In the genomic region with DNA sequence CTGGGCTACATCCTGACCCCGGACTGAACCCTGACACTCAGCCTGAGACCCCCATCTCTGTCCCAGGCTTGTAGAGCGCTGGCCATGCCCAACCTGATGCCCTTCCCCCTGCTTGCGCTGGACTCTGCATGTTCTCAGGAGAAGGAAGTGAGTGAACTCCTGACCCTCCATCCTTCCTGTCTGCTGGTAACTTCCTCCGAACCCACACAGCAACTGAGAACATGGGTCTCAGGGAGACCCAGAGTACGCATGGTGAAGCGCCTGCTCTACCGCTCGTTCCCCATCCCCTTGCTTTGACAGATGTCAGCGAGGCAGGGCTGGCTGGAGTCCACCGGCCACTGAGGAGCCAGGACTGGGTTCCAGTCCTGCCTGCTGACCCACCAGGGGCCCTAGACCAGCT, we compare ENCODE assay signal across 9 cellular contexts. TPM values are rescaled to one million over a fixed set of nuclear protein-coding genes. Genes with fewer than 3 reads are reported as not detected.
DNase-seq lines count a peak whose midpoint lies in the region; ATAC-seq and TF ChIP-seq lines count a peak whose summit lies in the region.
"Had no signal": no experiment of that assay in that cellular context is flagged by ENCODE, and none has a peak within 500 bp of the region (broad histone marks: within the 10 kb centered on the region; RNA-seq: fewer than 3 reads in every experiment).

No MANE protein-coding gene starts in this region.

- H3K27me3 Mint-ChIP-seq in activated naive CD8-positive, alpha-beta T cell: no peaks in the 10 kb centered on the region
- H3K27me3 Mint-ChIP-seq in activated naive CD8-positive, alpha-beta T cell treated with anti-CD3 and anti-CD28 coated beads, Interleukin-2, amount 50 U/mL, for 24 hours: no peaks in the 10 kb centered on the region
- H3K27me3 Mint-ChIP-seq in progenitor cell of endocrine pancreas: peaks cover 28% of the 10 kb centered on the region

- H3K36me3 Mint-ChIP-seq in activated naive CD8-positive, alpha-beta T cell: no peaks in the 10 kb centered on the region
- no peaks in the 10 kb centered on the region for H3K36me3 Mint-ChIP-seq in activated naive CD8-positive, alpha-beta T cell treated with anti-CD3 and anti-CD28 coated beads, Interleukin-2, amount 50 U/mL, for 24 hours (ENCODE audit: low read depth)
- H3K36me3 Mint-ChIP-seq in progenitor cell of endocrine pancreas (ENCODE audit: insufficient read depth): no peaks in the 10 kb centered on the region

- peaks cover 17% of the 10 kb centered on the region for H3K36me3 ChIP-seq in upper lobe of right lung

- H3K9me3 Mint-ChIP-seq in activated naive CD8-positive, alpha-beta T cell (ENCODE audit: low read depth): no peaks in the 10 kb centered on the region
- H3K9me3 Mint-ChIP-seq in activated naive CD8-positive, alpha-beta T cell treated with anti-CD3 and anti-CD28 coated beads, Interleukin-2, amount 50 U/mL, for 24 hours: no peaks in the 10 kb centered on the region
- H3K9me3 Mint-ChIP-seq in progenitor cell of endocrine pancreas (ENCODE audit: low read depth): no peaks in the 10 kb centered on the region

- H3K9me3 ChIP-seq in upper lobe of right lung: no peaks in the 10 kb centered on the region

- peaks cover 46% of the 10 kb centered on the region for H3K4me1 ChIP-seq in upper lobe of right lung

- H3K27ac ChIP-seq in angular gyrus (ENCODE audit: low read depth, low read length) (peak overlapping the region; percentile 49), upper lobe of right lung (peak overlapping the region; percentile 63)

- no peak for TF ChIP-seq CTCF in upper lobe of right lung (IDR thresholded peaks at IDR 0.05)
- TF ChIP-seq CTCF in progenitor cell of endocrine pancreas (IDR thresholded peaks at IDR 0.05; ENCODE audit: unreplicated experiment): no peak

- no peak for ATAC-seq in activated naive CD8-positive, alpha-beta T cell treated with anti-CD3 and anti-CD28 coated beads, Interleukin-2, amount 50 U/mL, for 24 hours
- ATAC-seq in upper lobe of right lung (peak; percentile 83), GM19452 (IDR thresholded peaks at IDR 0.05; ENCODE audit: unreplicated experiment) (no peak)

- H3K4me3 Mint-ChIP-seq in activated naive CD8-positive, alpha-beta T cell: peak overlapping the region; percentile 61
- no peak overlapping the region for H3K4me3 Mint-ChIP-seq in activated naive CD8-positive, alpha-beta T cell treated with anti-CD3 and anti-CD28 coated beads, Interleukin-2, amount 50 U/mL, for 24 hours
- H3K4me3 Mint-ChIP-seq in progenitor cell of endocrine pancreas (ENCODE audit: low read depth): no peak overlapping the region

- intact Hi-C loops in upper lobe of right lung (cut with DNase I): no loop called here

- no peaks in the 10 kb centered on the region for H3K27me3 ChIP-seq in upper lobe of right lung

- no peak overlapping the region for H3K4me3 ChIP-seq in upper lobe of right lung

- no peak for DNase-seq in activated naive CD8-positive, alpha-beta T cell treated with anti-CD3 and anti-CD28 coated beads, Interleukin-2, amount 50 U/mL, for 24 hours
- DNase-seq in medulla oblongata (ENCODE audit: extremely low spot score) (peak; percentile 79), upper lobe of right lung (no peak), NCI-H226 (no peak), progenitor cell of endocrine pancreas (ENCODE audit: low spot score, unreplicated experiment) (no peak)
- DNase-seq: NCI-H1436 treated with DMSO at 0.1 percent for 48 hours had no signal

- H3K27ac Mint-ChIP-seq in activated naive CD8-positive, alpha-beta T cell: peak overlapping the region; percentile 80
- no peak overlapping the region for H3K27ac Mint-ChIP-seq in activated naive CD8-positive, alpha-beta T cell treated with anti-CD3 and anti-CD28 coated beads, Interleukin-2, amount 50 U/mL, for 24 hours
- no peak overlapping the region for H3K27ac Mint-ChIP-seq in progenitor cell of endocrine pancreas

- peaks cover 40% of the 10 kb centered on the region for H3K4me1 Mint-ChIP-seq in activated naive CD8-positive, alpha-beta T cell (ENCODE audit: low read depth)
- H3K4me1 Mint-ChIP-seq in activated naive CD8-positive, alpha-beta T cell treated with anti-CD3 and anti-CD28 coated beads, Interleukin-2, amount 50 U/mL, for 24 hours: peaks cover 35% of the 10 kb centered on the region
- H3K4me1 Mint-ChIP-seq in progenitor cell of endocrine pancreas (ENCODE audit: low read depth): peaks cover 2% of the 10 kb centered on the region

RNA-seq across cellular contexts. Expression of a gene that starts 6.1 kb away (rescaled TPM):
- total RNA-seq in upper lobe of right lung (10.1 TPM), progenitor cell of endocrine pancreas (3.3 and 3.6 TPM in 2 replicates)

RNA-seq across cellular contexts. Expression of a gene that starts 29.5 kb away (rescaled TPM):
- total RNA-seq in upper lobe of right lung (6.8 TPM), progenitor cell of endocrine pancreas (0.19 and 0.60 TPM in 2 replicates)

RNA-seq across cellular contexts. Expression of a gene that starts 40.7 kb away (rescaled TPM):
- total RNA-seq in upper lobe of right lung (34.9 TPM), progenitor cell of endocrine pancreas (90.4 and 90.9 TPM in 2 replicates)
